ENCODE assay signal across 14 cellular contexts in the genomic region with DNA sequence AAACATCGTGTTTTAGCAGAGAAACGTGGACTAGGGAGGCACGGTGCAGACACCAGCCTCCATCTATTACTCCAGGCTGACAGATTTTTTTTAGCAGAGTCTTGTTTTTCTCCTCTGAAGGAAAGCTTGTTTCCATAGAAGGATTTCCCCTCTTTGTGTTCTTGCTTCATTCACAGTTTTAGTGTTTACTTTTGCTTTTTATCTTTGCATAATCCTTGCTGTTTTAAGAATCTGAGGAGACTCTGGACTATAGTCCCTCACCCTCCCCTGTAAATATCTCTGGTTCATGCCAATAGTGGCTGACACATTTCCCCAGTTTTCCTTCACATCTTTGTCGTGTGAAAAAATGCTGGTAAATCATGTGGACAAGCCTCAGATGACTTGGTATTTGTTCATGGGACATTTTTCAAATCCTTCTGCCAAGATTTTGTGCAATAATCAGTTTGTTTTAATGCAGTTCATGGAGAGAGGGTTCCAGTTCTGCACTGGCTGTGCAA. TPM values are rescaled to one million over a fixed set of nuclear protein-coding genes. Genes with fewer than 3 reads are reported as not detected.
DNase-seq lines count a peak whose midpoint lies in the region; ATAC-seq, FAIRE-seq and TF ChIP-seq lines count a peak whose summit lies in the region.
"Had no signal": no experiment of that assay in that cellular context is flagged by ENCODE, and none has a peak within 500 bp of the region (broad histone marks: within the 10 kb centered on the region; RNA-seq: fewer than 3 reads in every experiment).

No MANE protein-coding gene starts in this region.

- FAIRE-seq in pancreas (lab: Jason Lieb, UNC), result no peak
- no peak for FAIRE-seq in GM12892 (lab: Jason Lieb, UNC)

- H3K27me3 ChIP-seq in pancreas (no peaks in the 10 kb centered on the region), uterus (no peaks in the 10 kb centered on the region)

- H3K4me1 ChIP-seq in pancreas, result peaks cover 4 to 11% (median 6%) of the 10 kb centered on the region in 3 donors
- H3K4me1 ChIP-seq in uterus, result no peaks in the 10 kb centered on the region

- ATAC-seq in left ventricle myocardium superior (peak; percentile 73), pancreas (peak; percentile 40 to 89 (median 79)), HG02588 (IDR thresholded peaks at IDR 0.05; ENCODE audit: unreplicated experiment) (no peak)
- ATAC-seq: activated naive CD4-positive, alpha-beta T cell treated with anti-CD3 and anti-CD28 coated beads, Interleukin-2, amount 50 U/mL, for 72 hours; HCT116; stimulated activated effector memory CD8-positive, alpha-beta T cell treated with anti-CD3 and anti-CD28 coated beads, Interleukin-12 subunit alpha, Interleukin-12 subunit beta, amount 100 ng/mL, for 72 hours had no signal

- H3K36me3 ChIP-seq in pancreas, result no peaks in the 10 kb centered on the region
- H3K36me3 ChIP-seq in uterus, result no peaks in the 10 kb centered on the region

- DNase-seq in dermis blood vessel endothelial cell (peak; percentile 90), left ventricle myocardium superior (no peak), pancreas (peak in 1 of 6 donors; percentile 13), uterus (no peak), GM12892 (ENCODE audit: insufficient read length) (no peak), NOMO-1 treated with dmso at 0.1 percent for 144 hours (lab: John Stamatoyannopoulos, UW; ENCODE audit: unreplicated experiment) (no peak)
- DNase-seq: CD4-positive, alpha-beta T cell; cortex of kidney had no signal

- TF ChIP-seq POLR2A in uterus (IDR thresholded peaks at IDR 0.05) (no peak), GM12892 (IDR thresholded peaks at IDR 0.05; ENCODE audit: low read depth, low read length) (no peak)

- H3K27ac ChIP-seq in pancreas (peak overlapping the region in 1 of 4 donors; percentile 2), uterus (peak overlapping the region; percentile 80 to 81)
- H3K27ac ChIP-seq: parathyroid adenoma, SK-N-MC had no signal

- no peak for TF ChIP-seq CTCF in pancreas (IDR thresholded peaks at IDR 0.05)
- TF ChIP-seq CTCF in uterus (IDR thresholded peaks at IDR 0.05), result peak in 1 of 4 experiments; percentile 5

- intact Hi-C loops in left ventricle myocardium superior (cut with micrococcal nuclease), result no loop called here
- intact Hi-C loops in pancreas (cut with DNase I), result no loop called here
- intact Hi-C loops in uterus (cut with DNase I; ENCODE audit: low total_unique reads), result no loop called here

- H3K9me3 ChIP-seq in pancreas (no peaks in the 10 kb centered on the region), uterus (no peaks in the 10 kb centered on the region)

- 4 to 8% methylated on average over 4 of the region's 4 CpGs for WGBS in pancreas, 2 donors

- no peak overlapping the region for H3K4me3 ChIP-seq in pancreas
- H3K4me3 ChIP-seq in uterus, result peak overlapping the region in 1 of 2 donors; percentile 1
- H3K4me3 ChIP-seq: SK-N-MC had no signal

RNA-seq across cellular contexts. Expression of a gene that starts 39.9 kb away (rescaled TPM):
- total RNA-seq in dermis blood vessel endothelial cell (27.8 and 34.5 TPM in 2 replicates), left ventricle myocardium superior (2.2 TPM), pancreas (1 to 10 TPM; 1.2 to 6.9 (median 2.3) TPM), uterus (10 to 100 TPM; 12.4 to 47.3 (median 32.7) TPM)
- polyA plus RNA-seq in pancreas, result 1 to 10 TPM; 1.0 to 3.5 TPM
- 16.0 TPM for polyA plus RNA-seq in GM12892 (2012; ENCODE audit: missing spikeins)
- total RNA-seq: activated naive CD4-positive, alpha-beta T cell treated with anti-CD3 and anti-CD28 coated beads, Interleukin-2, amount 50 U/mL, for 72 hours had no signal
